ENCODE assay signal across 22 cellular contexts in the genomic region with DNA sequence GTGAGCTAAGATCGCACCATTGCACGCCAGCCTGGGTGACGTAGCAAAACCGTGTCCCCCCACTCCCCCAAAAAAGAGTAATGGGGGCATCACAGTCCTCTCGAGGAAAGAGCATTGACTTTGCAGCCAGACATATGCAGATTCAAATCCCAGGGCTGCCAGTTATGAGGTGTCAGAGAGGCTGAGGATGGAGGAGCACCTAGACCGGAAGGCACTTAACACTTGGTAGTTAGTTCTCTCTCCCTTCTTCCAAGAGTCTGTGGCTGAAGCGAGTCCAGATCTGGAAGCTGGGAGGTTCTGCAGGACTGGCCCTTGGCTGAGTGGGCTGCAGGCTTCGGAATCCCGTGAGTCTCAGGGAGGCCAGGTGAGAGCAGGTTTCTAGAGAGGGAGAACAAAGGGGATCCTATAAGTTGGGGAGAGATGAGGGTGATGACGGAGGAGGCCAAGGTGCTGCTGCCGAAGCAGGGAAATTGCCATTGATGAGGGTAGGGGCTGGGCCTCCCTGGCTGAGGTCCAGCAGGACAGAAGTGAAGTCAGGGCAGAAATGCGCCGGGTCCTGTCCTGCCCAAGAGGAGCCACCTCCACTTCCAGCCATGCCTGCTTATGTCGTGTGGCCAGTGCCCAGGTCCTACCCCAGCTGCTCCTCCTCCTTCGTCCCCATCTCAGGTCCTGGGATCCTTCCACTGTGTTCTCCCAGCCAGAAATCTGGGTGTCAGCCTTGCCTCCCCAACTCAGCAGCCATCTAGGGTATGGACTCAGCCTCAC. TPM values are rescaled to one million over a fixed set of nuclear protein-coding genes. Genes with fewer than 3 reads are reported as not detected.
"Had no signal": no experiment of that assay in that cellular context is flagged by ENCODE, and none has a peak within 500 bp of the region (broad histone marks: within the 10 kb centered on the region; RNA-seq: fewer than 3 reads in every experiment).

No MANE protein-coding gene starts in this region.

- H3K36me3 ChIP-seq: lower lobe of right lung, sigmoid colon, upper lobe of right lung had no signal

- ATAC-seq: lower lobe of right lung, SK-N-SH treated with all-trans-retinoic acid at 6 μM for 48 hours, upper lobe of right lung had no signal

- H3K27ac ChIP-seq: lower lobe of right lung, sigmoid colon, upper lobe of right lung had no signal

- H3K4me1 ChIP-seq: lower lobe of right lung, sigmoid colon had no signal

- DNase-seq: activated B cell treated with CpG ODN at 0.5 μM for 24 hours; activated CD4-positive, alpha-beta T cell treated with anti-CD3 and anti-CD28 coated beads, Interleukin-2, amount 10 ng/mL, durations not matched to agents 24 days and 14 days; activated naive CD4-positive, alpha-beta T cell treated with Interleukin-2 at 50 U/mL for 16 hours; activated naive CD8-positive, alpha-beta T cell treated with anti-CD3 and anti-CD28 coated beads, Interleukin-2, amount 50 U/mL, for 24 hours; activated T-cell treated with anti-CD3 and anti-CD28 coated beads, Interleukin-2, amount 50 U/mL, for 1 hour; anterior cingulate cortex; caudate nucleus; lower lobe of right lung; sigmoid colon; stimulated activated CD4-positive, alpha-beta T cell treated with anti-CD3 and anti-CD28 coated beads, Interleukin-4, amount 100 ng/mL, for 24 hours; T-helper 1 cell; T-helper 9 cell; upper lobe of right lung had no signal

- H3K36me3 Mint-ChIP-seq: brain; mesothelial cell of epicardium; stimulated activated effector memory CD8-positive, alpha-beta T cell treated with anti-CD3 and anti-CD28 coated beads, Interleukin-12 subunit alpha, Interleukin-12 subunit beta, amount 100 ng/mL, for 72 hours had no signal

- H3K4me1 Mint-ChIP-seq: neural crest cell had no signal

- H3K9me3 Mint-ChIP-seq: activated B cell treated with CpG ODN at 0.5 μM for 24 hours; activated CD4-positive, alpha-beta T cell treated with anti-CD3 and anti-CD28 coated beads, Interleukin-2, amount 10 ng/mL, durations not matched to agents 24 days and 14 days; activated naive CD8-positive, alpha-beta T cell treated with anti-CD3 and anti-CD28 coated beads, Interleukin-2, amount 50 U/mL, for 24 hours; activated T-helper 2 cell treated with anti-CD3 and anti-CD28 coated beads, Interferon-gamma antibody, Interleukin-2, Interleukin-4, amounts not matched to agents 10 μg/mL and 5 μg/mL and 100 μg/mL, durations not matched to agents 14 hours and 24 hours and 36 hours; brain; mesothelial cell of epicardium; neural crest cell; stimulated activated effector memory CD8-positive, alpha-beta T cell treated with anti-CD3 and anti-CD28 coated beads, Interleukin-12 subunit alpha, Interleukin-12 subunit beta, amount 100 ng/mL, for 72 hours had no signal

- FAIRE-seq: colon, frontal cortex, keratinocyte had no signal

- H3K27me3 ChIP-seq: sigmoid colon, upper lobe of right lung had no signal

- H3K4me3 Mint-ChIP-seq: activated B cell treated with CpG ODN at 0.5 μM for 24 hours; activated naive CD8-positive, alpha-beta T cell treated with anti-CD3 and anti-CD28 coated beads, Interleukin-2, amount 50 U/mL, for 24 hours; brain; mesothelial cell of epicardium; neural crest cell had no signal

- H3K4me3 ChIP-seq: lower lobe of right lung, sigmoid colon, upper lobe of right lung had no signal

- H3K9me3 ChIP-seq: lower lobe of right lung, sigmoid colon, upper lobe of right lung had no signal

- H3K27ac Mint-ChIP-seq: activated B cell treated with CpG ODN at 0.5 μM for 24 hours, brain, mesothelial cell of epicardium had no signal

- H3K27me3 Mint-ChIP-seq: activated B cell treated with CpG ODN at 0.5 μM for 24 hours; activated CD4-positive, alpha-beta T cell treated with anti-CD3 and anti-CD28 coated beads, Interleukin-2, amount 10 ng/mL, durations not matched to agents 24 days and 14 days; activated naive CD8-positive, alpha-beta T cell treated with anti-CD3 and anti-CD28 coated beads, Interleukin-2, amount 50 U/mL, for 24 hours had no signal

RNA-seq across cellular contexts. Expression of gene SPOCD1, which starts 13.3 kb away (rescaled TPM):
- total RNA-seq: activated B cell treated with CpG ODN at 0.5 μM for 24 hours; activated CD4-positive, alpha-beta T cell treated with anti-CD3 and anti-CD28 coated beads, Interleukin-2, amount 10 ng/mL, durations not matched to agents 24 days and 14 days; activated T-helper 2 cell treated with anti-CD3 and anti-CD28 coated beads, Interferon-gamma antibody, Interleukin-2, Interleukin-4, amounts not matched to agents 10 μg/mL and 5 μg/mL and 100 μg/mL, durations not matched to agents 14 hours and 24 hours and 36 hours had no signal
